ENCODE assay signal across 18 cellular contexts in genomic region chr7:135475521-135475920, GRCh38.
"Had no signal": no experiment of that assay in that cellular context is flagged by ENCODE, and none has a peak within 500 bp of the region (broad histone marks: within the 10 kb centered on the region; RNA-seq: fewer than 3 reads in every experiment).

No MANE protein-coding gene starts in this region.

- H3K27me3 Mint-ChIP-seq: naive B cell had no signal

- H3K27ac Mint-ChIP-seq: naive B cell had no signal

- ATAC-seq: foreskin keratinocyte, gastroesophageal sphincter, heart left ventricle, left cardiac atrium, left lung, left ventricle myocardium superior, lower lobe of right lung, mucosa of descending colon had no signal

- H3K9me3 ChIP-seq: esophagus muscularis mucosa, gastroesophageal sphincter, heart left ventricle, left lung, lower lobe of right lung, mucosa of descending colon had no signal

- H3K4me3 ChIP-seq: coronary artery, dorsolateral prefrontal cortex, esophagus muscularis mucosa, gastroesophageal sphincter, heart left ventricle, left lung, lower lobe of right lung, mucosa of descending colon had no signal

- H3K27me3 ChIP-seq: dorsolateral prefrontal cortex, esophagus muscularis mucosa, foreskin keratinocyte, gastroesophageal sphincter, heart left ventricle, left lung had no signal

- H3K27ac ChIP-seq: coronary artery, dorsolateral prefrontal cortex, esophagus muscularis mucosa, foreskin keratinocyte, gastroesophageal sphincter, heart left ventricle, left lung, lower lobe of right lung had no signal

- H3K4me3 Mint-ChIP-seq: mesothelial cell of epicardium, naive B cell had no signal

- H3K9me3 Mint-ChIP-seq: mesothelial cell of epicardium, naive B cell had no signal

- DNase-seq: dermis blood vessel endothelial cell; dorsolateral prefrontal cortex; effector CD4-positive, alpha-beta T cell; effector memory CD4-positive, alpha-beta T cell; foreskin keratinocyte; heart left ventricle; hippocampal formation; left cardiac atrium; left lung; left ventricle myocardium superior; lower lobe of right lung; mesenchymal stem cell; mucosa of descending colon; naive B cell had no signal

- H3K36me3 ChIP-seq: esophagus muscularis mucosa, gastroesophageal sphincter, left lung, lower lobe of right lung had no signal

- H3K4me1 ChIP-seq: esophagus muscularis mucosa, left lung, lower lobe of right lung had no signal
